In genomic region chr7:157009778-157010587, GRCh38 we compare ENCODE assay signal across 8 cellular contexts. TPM values are rescaled to one million over a fixed set of nuclear protein-coding genes. Genes with fewer than 3 reads are reported as not detected.
DNase-seq lines count a peak whose midpoint lies in the region; ATAC-seq and TF ChIP-seq lines count a peak whose summit lies in the region.

No MANE protein-coding gene starts in this region.

- no peaks in the 10 kb centered on the region for H3K9me3 ChIP-seq in duodenal mucosa (ENCODE audit: control insufficient read depth in 1 of 2, low read length in 2 of 2)
- no peaks in the 10 kb centered on the region for H3K9me3 ChIP-seq in parathyroid adenoma (ENCODE audit: control insufficient read depth, low read length)
- H3K9me3 ChIP-seq in uterus: no peaks in the 10 kb centered on the region

- H3K36me3 ChIP-seq in GM06990 (ENCODE audit: control insufficient read depth, insufficient read depth, low read length) (no peaks in the 10 kb centered on the region), duodenal mucosa (ENCODE audit: control insufficient read depth in 1 of 2, insufficient read depth in 2 of 2, low read length in 2 of 2) (no peaks in the 10 kb centered on the region), parathyroid adenoma (ENCODE audit: control insufficient read depth, insufficient read depth, low read length) (no peaks in the 10 kb centered on the region), uterus (no peaks in the 10 kb centered on the region)

- H3K9ac ChIP-seq in duodenal mucosa (ENCODE audit: low read depth in 1 of 2, low read length in 2 of 2) (peak overlapping the region; percentile 74 to 82), parathyroid adenoma (no peak overlapping the region)

- H3K4me1 ChIP-seq in duodenal mucosa (ENCODE audit: control insufficient read depth in 1 of 2, insufficient read depth in 2 of 2, low read length in 2 of 2): peaks cover 37 to 43% of the 10 kb centered on the region in 2 donors
- no peaks in the 10 kb centered on the region for H3K4me1 ChIP-seq in parathyroid adenoma
- H3K4me1 ChIP-seq in uterus: peaks cover 0 to 20% of the 10 kb centered on the region in 2 donors

- TF ChIP-seq CTCF in GM06990 (IDR thresholded peaks at IDR 0.05; ENCODE audit: insufficient read depth, low read length, poor library complexity, severe bottlenecking): no peak
- TF ChIP-seq CTCF in parathyroid adenoma (IDR thresholded peaks at IDR 0.05): no peak
- no peak for TF ChIP-seq CTCF in uterus (IDR thresholded peaks at IDR 0.05)

- H3K27me3 ChIP-seq in GM06990 (replicated peaks; ENCODE audit: control insufficient read depth, insufficient read depth, low read length): no peaks in the 10 kb centered on the region; the same call in 1 of the 2 replicates
- H3K27me3 ChIP-seq in duodenal mucosa (ENCODE audit: control insufficient read depth in 1 of 2, insufficient read depth in 2 of 2, low read length in 2 of 2): peaks cover 0 to 20% of the 10 kb centered on the region in 2 donors
- H3K27me3 ChIP-seq in parathyroid adenoma (ENCODE audit: control insufficient read depth, insufficient read depth, low read length): peaks cover 22% of the 10 kb centered on the region
- peaks cover 13 to 51% of the 10 kb centered on the region in 2 donors for H3K27me3 ChIP-seq in uterus

- peak overlapping the region; percentile 69 for H3K4me2 ChIP-seq in parathyroid adenoma (ENCODE audit: low read length)

- no peak for TF ChIP-seq POLR2A in uterus (IDR thresholded peaks at IDR 0.05)

- ATAC-seq in GM21367 (IDR thresholded peaks at IDR 0.05; ENCODE audit: unreplicated experiment): peak; percentile 29
- peak; percentile 11 for ATAC-seq in HG03558 (IDR thresholded peaks at IDR 0.05; ENCODE audit: extremely low read depth, unreplicated experiment)

- intact Hi-C loops in uterus (cut with DNase I; ENCODE audit: low total_unique reads): no loop called here

- DNase-seq in GM06990 (ENCODE audit: extremely low read depth, insufficient read length) (no peak), HUDEP-2 (lab: John Stamatoyannopoulos, UW; ENCODE audit: unreplicated experiment in 76 of 76) (no peak), uterus (no peak), NCI-H1417 treated with DMSO at 0.1 percent for 48 hours (lab: John Stamatoyannopoulos, UW) (no peak)

- H3K79me2 ChIP-seq in parathyroid adenoma: no peaks in the 10 kb centered on the region

- H3K4me3 ChIP-seq in GM06990 (replicated peaks; ENCODE audit: low read depth, low read length): peak overlapping the region; percentile 73
- peak overlapping the region; percentile 71 to 75 for H3K4me3 ChIP-seq in duodenal mucosa (ENCODE audit: low read depth in 1 of 2, low read length in 2 of 2)
- H3K4me3 ChIP-seq in parathyroid adenoma (ENCODE audit: low read depth, low read length): peak overlapping the region; percentile 42
- peak overlapping the region in 1 of 2 donors; percentile 18 for H3K4me3 ChIP-seq in uterus

- peak overlapping the region; percentile 83 for H2AFZ ChIP-seq in parathyroid adenoma

- H3K27ac ChIP-seq in duodenal mucosa (ENCODE audit: low read depth, low read length) (no peak overlapping the region), parathyroid adenoma (no peak overlapping the region), uterus (no peak overlapping the region)

RNA-seq across cellular contexts. Expression of gene MNX1, which starts 0.5 kb away (rescaled TPM):
- under 1 TPM in 1 of 4 donors, not detected in 3; 0.28 TPM for total RNA-seq in uterus
